Comparison of ENCODE assay signal across 23 cellular contexts in genomic region chr3:180275176-180275575, GRCh38.
"Had no signal": no experiment of that assay in that cellular context is flagged by ENCODE, and none has a peak within 500 bp of the region (broad histone marks: within the 10 kb centered on the region; RNA-seq: fewer than 3 reads in every experiment).

No MANE protein-coding gene starts in this region.

- H3K4me3 Mint-ChIP-seq: activated B cell treated with CpG ODN at 0.5 μM for 24 hours; activated CD4-positive, alpha-beta memory T cell treated with anti-CD3 and anti-CD28 coated beads, Interleukin-2, amount 10 ng/mL, durations not matched to agents 7 days and 5 days; activated CD8-positive, alpha-beta memory T cell treated with anti-CD3 and anti-CD28 coated beads, Interleukin-2, amount 10 ng/mL, durations not matched to agents 7 days and 5 days; activated naive CD8-positive, alpha-beta T cell treated with anti-CD3 and anti-CD28 coated beads, Interleukin-2, amount 10 ng/mL, durations not matched to agents 7 days and 5 days; activated T-helper 17 cell treated with anti-CD3 and anti-CD28 coated beads, Interleukin-2, amount 50 U/mL, for 72 hours; brain; central memory CD8-positive, alpha-beta T cell; endodermal cell; natural killer cell; T-helper 2 cell treated with Interferon-gamma antibody and Interleukin-4, amounts not matched to agents 5 μg/mL and 100 μg/mL, for 36 hours had no signal

- H3K27me3 Mint-ChIP-seq: activated CD4-positive, alpha-beta memory T cell treated with anti-CD3 and anti-CD28 coated beads, Interleukin-2, amount 10 ng/mL, durations not matched to agents 7 days and 5 days; activated CD8-positive, alpha-beta memory T cell treated with anti-CD3 and anti-CD28 coated beads, Interleukin-2, amount 10 ng/mL, durations not matched to agents 7 days and 5 days; activated naive CD8-positive, alpha-beta T cell treated with anti-CD3 and anti-CD28 coated beads, Interleukin-2, amount 10 ng/mL, durations not matched to agents 7 days and 5 days; central memory CD8-positive, alpha-beta T cell had no signal

- DNase-seq: activated B cell treated with CpG ODN at 0.5 μM for 24 hours; activated CD4-positive, alpha-beta memory T cell treated with anti-CD3 and anti-CD28 coated beads, Interleukin-2, amount 10 ng/mL, durations not matched to agents 7 days and 5 days; activated CD4-positive, alpha-beta T cell treated with anti-CD3 and anti-CD28 coated beads for 48 hours; activated CD8-positive, alpha-beta memory T cell treated with anti-CD3 and anti-CD28 coated beads, Interleukin-2, amount 10 ng/mL, durations not matched to agents 7 days and 5 days; activated naive CD4-positive, alpha-beta T cell; activated naive CD8-positive, alpha-beta T cell treated with anti-CD3 and anti-CD28 coated beads, Interleukin-2, amount 10 ng/mL, durations not matched to agents 7 days and 5 days; anterior cingulate cortex; colonic mucosa; endodermal cell; heart right ventricle; natural killer cell; retina; stimulated activated CD4-positive, alpha-beta T cell treated with anti-CD3 and anti-CD28 coated beads, Interleukin-12 subunit alpha, Interleukin-12 subunit beta, amount 100 ng/mL, for 4 hours; stimulated activated CD4-positive, alpha-beta T cell treated with anti-CD3 and anti-CD28 coated beads, Interleukin-1b, Interleukin-23, amount 100 ng/mL, for 48 hours; stimulated activated naive CD4-positive, alpha-beta T cell treated with Interleukin-2 at 50 U/mL for 16 hours; transverse colon had no signal

- H3K9me3 Mint-ChIP-seq: activated B cell treated with CpG ODN at 0.5 μM for 24 hours; activated CD4-positive, alpha-beta memory T cell treated with anti-CD3 and anti-CD28 coated beads, Interleukin-2, amount 10 ng/mL, durations not matched to agents 7 days and 5 days; activated naive CD8-positive, alpha-beta T cell treated with anti-CD3 and anti-CD28 coated beads, Interleukin-2, amount 10 ng/mL, durations not matched to agents 7 days and 5 days; T-helper 2 cell treated with Interferon-gamma antibody and Interleukin-4, amounts not matched to agents 5 μg/mL and 100 μg/mL, for 36 hours had no signal

- H3K36me3 Mint-ChIP-seq: activated CD8-positive, alpha-beta memory T cell treated with anti-CD3 and anti-CD28 coated beads, Interleukin-2, amount 10 ng/mL, durations not matched to agents 7 days and 5 days; activated naive CD8-positive, alpha-beta T cell treated with anti-CD3 and anti-CD28 coated beads, Interleukin-2, amount 10 ng/mL, durations not matched to agents 7 days and 5 days; brain; natural killer cell had no signal

- H3K27me3 ChIP-seq: colonic mucosa, gastroesophageal sphincter, heart right ventricle, neutrophil, transverse colon, vagina had no signal

- H3K9me3 ChIP-seq: colonic mucosa, gastroesophageal sphincter, neutrophil, transverse colon, vagina had no signal

- H3K4me1 ChIP-seq: colonic mucosa, gastroesophageal sphincter, heart right ventricle, transverse colon, vagina had no signal

- H3K27ac Mint-ChIP-seq: activated B cell treated with CpG ODN at 0.5 μM for 24 hours; activated CD4-positive, alpha-beta memory T cell treated with anti-CD3 and anti-CD28 coated beads, Interleukin-2, amount 10 ng/mL, durations not matched to agents 7 days and 5 days; activated CD8-positive, alpha-beta memory T cell treated with anti-CD3 and anti-CD28 coated beads, Interleukin-2, amount 10 ng/mL, durations not matched to agents 7 days and 5 days; activated naive CD8-positive, alpha-beta T cell treated with anti-CD3 and anti-CD28 coated beads, Interleukin-2, amount 10 ng/mL, durations not matched to agents 7 days and 5 days; activated T-helper 17 cell treated with anti-CD3 and anti-CD28 coated beads, Interleukin-2, amount 50 U/mL, for 72 hours; brain; endodermal cell; natural killer cell; T-helper 2 cell treated with Interferon-gamma antibody and Interleukin-4, amounts not matched to agents 5 μg/mL and 100 μg/mL, for 36 hours had no signal

- H3K4me3 ChIP-seq: colonic mucosa, gastroesophageal sphincter, heart right ventricle, transverse colon, vagina had no signal

- H3K36me3 ChIP-seq: colonic mucosa, gastroesophageal sphincter, heart right ventricle, neutrophil, transverse colon, vagina had no signal

- H3K4me1 Mint-ChIP-seq: activated CD4-positive, alpha-beta memory T cell treated with anti-CD3 and anti-CD28 coated beads, Interleukin-2, amount 10 ng/mL, durations not matched to agents 7 days and 5 days; activated CD8-positive, alpha-beta memory T cell treated with anti-CD3 and anti-CD28 coated beads, Interleukin-2, amount 10 ng/mL, durations not matched to agents 7 days and 5 days; activated naive CD8-positive, alpha-beta T cell treated with anti-CD3 and anti-CD28 coated beads, Interleukin-2, amount 10 ng/mL, durations not matched to agents 7 days and 5 days; activated T-helper 17 cell treated with anti-CD3 and anti-CD28 coated beads, Interleukin-2, amount 50 U/mL, for 72 hours; central memory CD8-positive, alpha-beta T cell; endodermal cell; natural killer cell had no signal

- H3K27ac ChIP-seq: colonic mucosa, gastroesophageal sphincter, heart right ventricle, neutrophil, transverse colon, vagina had no signal
